14 cellular contexts compared by ENCODE assay signal in the genomic region with DNA sequence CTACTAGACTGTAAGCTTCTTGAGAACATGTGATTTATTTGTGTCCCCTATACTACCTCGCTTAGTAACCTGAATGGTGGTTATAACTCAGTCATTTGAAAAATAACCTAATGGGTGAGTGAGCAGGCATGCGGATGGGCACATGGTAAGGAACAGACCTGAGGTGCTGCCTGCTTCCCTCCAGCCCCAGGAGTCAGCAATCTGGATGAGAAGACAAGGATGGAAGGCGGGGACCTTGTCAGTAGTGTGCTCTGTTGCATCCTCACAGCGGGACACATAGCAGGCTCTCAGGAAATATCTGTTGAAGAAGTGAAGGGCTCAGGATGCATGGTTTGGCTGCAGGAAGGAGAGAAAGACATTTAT.
DNase-seq lines count a peak whose midpoint lies in the region; ATAC-seq and TF ChIP-seq lines count a peak whose summit lies in the region.
"Had no signal": no experiment of that assay in that cellular context is flagged by ENCODE, and none has a peak within 500 bp of the region (broad histone marks: within the 10 kb centered on the region; RNA-seq: fewer than 3 reads in every experiment).

No MANE protein-coding gene starts in this region.

- CTCF ChIA-PET in activated CD4-positive, alpha-beta memory T cell treated with anti-CD3 and anti-CD28 coated beads, Interleukin-2, amount 10 ng/mL, durations not matched to agents 7 days and 5 days (lab: Charles Lee) = interaction anchor here (1.1 to 3.2 kb wide), 4 partner anchors 13 to 47 kb away, joined by 3 to 18 read pairs (median 4); no protein-coding TSS in a partner anchor
- CTCF ChIA-PET in activated CD4-positive, alpha-beta memory T cell treated with anti-CD3 and anti-CD28 coated beads for 36 hours (lab: Charles Lee) = interaction anchor here (0.7 to 1.1 kb wide), 2 partner anchors 8 to 133 kb away, joined by 3 read pairs; no protein-coding TSS in a partner anchor

- no peaks in the 10 kb centered on the region for H3K36me3 Mint-ChIP-seq in activated CD4-positive, alpha-beta memory T cell treated with anti-CD3 and anti-CD28 coated beads, Interleukin-2, amount 10 ng/mL, durations not matched to agents 7 days and 5 days (ENCODE audit: low read depth)
- no peaks in the 10 kb centered on the region for H3K36me3 Mint-ChIP-seq in activated CD4-positive, alpha-beta memory T cell treated with anti-CD3 and anti-CD28 coated beads for 36 hours
- peaks cover 11% of the 10 kb centered on the region for H3K36me3 Mint-ChIP-seq in activated T-helper 17 cell treated with anti-CD3 and anti-CD28 coated beads, Interleukin-2, amount 50 U/mL, for 72 hours (ENCODE audit: low read depth)

- TF ChIP-seq POLR2A in testis (IDR thresholded peaks at IDR 0.05) = no peak

- no peak overlapping the region for H3K4me3 ChIP-seq in mucosa of rectum (ENCODE audit: low read length in 2 of 2)
- H3K4me3 ChIP-seq in testis = no peak overlapping the region
- H3K4me3 ChIP-seq: cardiac muscle cell had no signal

- ATAC-seq in activated T-helper 17 cell treated with anti-CD3 and anti-CD28 coated beads, Interleukin-2, amount 50 U/mL, for 72 hours (replicated peaks) = no peak
- ATAC-seq in HG02763 (IDR thresholded peaks at IDR 0.05; ENCODE audit: unreplicated experiment) = no peak
- ATAC-seq: HCT116, Panc1 had no signal

- H3K36me3 ChIP-seq in mucosa of rectum (ENCODE audit: control insufficient read depth in 2 of 2, insufficient read depth in 2 of 2, low read length in 2 of 2) (no peaks in the 10 kb centered on the region), testis (ENCODE audit: low read depth, missing control alignments) (no peaks in the 10 kb centered on the region)
- H3K36me3 ChIP-seq: cardiac muscle cell had no signal

- H3K9me3 ChIP-seq in mucosa of rectum (ENCODE audit: control insufficient read depth in 2 of 2, low read length in 2 of 2) (no peaks in the 10 kb centered on the region), testis (no peaks in the 10 kb centered on the region)

- peaks cover 68% of the 10 kb centered on the region for H3K4me1 Mint-ChIP-seq in activated CD4-positive, alpha-beta memory T cell treated with anti-CD3 and anti-CD28 coated beads, Interleukin-2, amount 10 ng/mL, durations not matched to agents 7 days and 5 days
- peaks cover 82% of the 10 kb centered on the region for H3K4me1 Mint-ChIP-seq in activated CD4-positive, alpha-beta memory T cell treated with anti-CD3 and anti-CD28 coated beads for 36 hours (ENCODE audit: low read depth)
- H3K4me1 Mint-ChIP-seq in activated T-helper 17 cell treated with anti-CD3 and anti-CD28 coated beads, Interleukin-2, amount 50 U/mL, for 72 hours = peaks cover 45% of the 10 kb centered on the region

- no peak for DNase-seq in activated CD4-positive, alpha-beta memory T cell treated with anti-CD3 and anti-CD28 coated beads, Interleukin-2, amount 10 ng/mL, durations not matched to agents 7 days and 5 days
- DNase-seq in activated CD4-positive, alpha-beta memory T cell treated with anti-CD3 and anti-CD28 coated beads for 36 hours = no peak
- no peak for DNase-seq in testis
- DNase-seq in occipital lobe (lab: John Stamatoyannopoulos, UW) = no peak
- no peak for DNase-seq in stimulated activated CD8-positive, alpha-beta memory T cell treated with anti-CD3 and anti-CD28 coated beads, Interleukin-4, amount 100 ng/mL, for 48 hours
- DNase-seq: activated CD4-positive, alpha-beta T cell treated with anti-CD3 and anti-CD28 coated beads for 4 hours; GDM1; NCI-H1417 treated with DMSO at 0.1 percent for 48 hours had no signal

- peak overlapping the region; percentile 27 to 41 for H3K9ac ChIP-seq in mucosa of rectum (ENCODE audit: low read depth in 1 of 2, low read length in 2 of 2)

- WGBS in testis, 2 donors = 89 to 92% methylated on average over 4 of the region's 4 CpGs

- TF ChIP-seq CTCF in testis (IDR thresholded peaks at IDR 0.05) = no peak

- POLR2A ChIA-PET in activated CD4-positive, alpha-beta memory T cell treated with anti-CD3 and anti-CD28 coated beads, Interleukin-2, amount 10 ng/mL, durations not matched to agents 7 days and 5 days (lab: Charles Lee) = interaction anchor here (0.9 to 9.0 kb wide), 5 partner anchors 13 to 108 kb away, joined by 3 to 121 read pairs (median 7); no protein-coding TSS in a partner anchor
- POLR2A ChIA-PET in activated CD4-positive, alpha-beta memory T cell treated with anti-CD3 and anti-CD28 coated beads for 36 hours (lab: Charles Lee) = interaction anchor here (1.4 kb wide), 1 partner anchor 13 kb away, joined by 3 read pairs; no protein-coding TSS in a partner anchor

- H3K4me3 Mint-ChIP-seq in activated CD4-positive, alpha-beta memory T cell treated with anti-CD3 and anti-CD28 coated beads, Interleukin-2, amount 10 ng/mL, durations not matched to agents 7 days and 5 days = peak overlapping the region; percentile 42
- H3K4me3 Mint-ChIP-seq in activated CD4-positive, alpha-beta memory T cell treated with anti-CD3 and anti-CD28 coated beads for 36 hours = no peak overlapping the region
- peak overlapping the region; percentile 58 for H3K4me3 Mint-ChIP-seq in activated T-helper 17 cell treated with anti-CD3 and anti-CD28 coated beads, Interleukin-2, amount 50 U/mL, for 72 hours

- peak overlapping the region; percentile 73 for H3K27ac Mint-ChIP-seq in activated CD4-positive, alpha-beta memory T cell treated with anti-CD3 and anti-CD28 coated beads, Interleukin-2, amount 10 ng/mL, durations not matched to agents 7 days and 5 days
- H3K27ac Mint-ChIP-seq in activated CD4-positive, alpha-beta memory T cell treated with anti-CD3 and anti-CD28 coated beads for 36 hours = no peak overlapping the region
- H3K27ac Mint-ChIP-seq in activated T-helper 17 cell treated with anti-CD3 and anti-CD28 coated beads, Interleukin-2, amount 50 U/mL, for 72 hours = peak overlapping the region; percentile 75

- intact Hi-C loops in activated CD4-positive, alpha-beta memory T cell treated with anti-CD3 and anti-CD28 coated beads for 36 hours (cut with micrococcal nuclease) = loop anchor here (5.0 kb wide), 1 partner anchor 36 kb away; no protein-coding TSS in a partner anchor
- intact Hi-C loops in testis (cut with DNase I; ENCODE audit: low total_unique reads) = no loop called here

- peaks cover 2% of the 10 kb centered on the region for H3K27me3 Mint-ChIP-seq in activated CD4-positive, alpha-beta memory T cell treated with anti-CD3 and anti-CD28 coated beads, Interleukin-2, amount 10 ng/mL, durations not matched to agents 7 days and 5 days
- H3K27me3 Mint-ChIP-seq in activated CD4-positive, alpha-beta memory T cell treated with anti-CD3 and anti-CD28 coated beads for 36 hours = peaks cover 2% of the 10 kb centered on the region
- H3K27me3 Mint-ChIP-seq in activated T-helper 17 cell treated with anti-CD3 and anti-CD28 coated beads, Interleukin-2, amount 50 U/mL, for 72 hours = no peaks in the 10 kb centered on the region

- no peaks in the 10 kb centered on the region for H3K9me3 Mint-ChIP-seq in activated CD4-positive, alpha-beta memory T cell treated with anti-CD3 and anti-CD28 coated beads, Interleukin-2, amount 10 ng/mL, durations not matched to agents 7 days and 5 days
- no peaks in the 10 kb centered on the region for H3K9me3 Mint-ChIP-seq in activated CD4-positive, alpha-beta memory T cell treated with anti-CD3 and anti-CD28 coated beads for 36 hours
- H3K9me3 Mint-ChIP-seq in activated T-helper 17 cell treated with anti-CD3 and anti-CD28 coated beads, Interleukin-2, amount 50 U/mL, for 72 hours = no peaks in the 10 kb centered on the region

- peaks cover 60 to 87% of the 10 kb centered on the region in 2 donors for H3K4me1 ChIP-seq in mucosa of rectum (ENCODE audit: control insufficient read depth in 2 of 2, insufficient read depth in 2 of 2, low read length in 2 of 2)
- peaks cover 95% of the 10 kb centered on the region for H3K4me1 ChIP-seq in testis

- no peaks in the 10 kb centered on the region for H3K27me3 ChIP-seq in mucosa of rectum (ENCODE audit: control insufficient read depth in 2 of 2, insufficient read depth in 2 of 2, low read length in 2 of 2)
- H3K27me3 ChIP-seq in testis = no peaks in the 10 kb centered on the region
- H3K27me3 ChIP-seq: cardiac muscle cell had no signal

- peak overlapping the region; percentile 62 to 64 for H3K27ac ChIP-seq in mucosa of rectum (ENCODE audit: low read depth in 2 of 2, low read length in 2 of 2)
- peak overlapping the region; percentile 98 to 99 for H3K27ac ChIP-seq in testis
- H3K27ac ChIP-seq: cardiac muscle cell had no signal
